ENCODE assay signal across 16 cellular contexts in genomic region chr15:36921484-36922091, GRCh38.
DNase-seq lines count a peak whose midpoint lies in the region; ATAC-seq and TF ChIP-seq lines count a peak whose summit lies in the region.
"Had no signal": no experiment of that assay in that cellular context is flagged by ENCODE, and none has a peak within 500 bp of the region (broad histone marks: within the 10 kb centered on the region; RNA-seq: fewer than 3 reads in every experiment).

No MANE protein-coding gene starts in this region.

- no peak for DNase-seq in HEK293T (ENCODE audit: extremely low spot score)
- DNase-seq in left ventricle myocardium superior = no peak
- DNase-seq in progenitor cell of endocrine pancreas (ENCODE audit: low spot score, unreplicated experiment) = no peak
- no peak for DNase-seq in T-helper 2 cell treated with Interferon-gamma antibody and Interleukin-4, amounts not matched to agents 5 μg/mL and 100 μg/mL, for 36 hours (ENCODE audit: low spot score)
- no peak for DNase-seq in pons (ENCODE audit: low spot score)
- DNase-seq in sciatic nerve (ENCODE audit: low spot score) = no peak
- no peak for DNase-seq in activated naive CD8-positive, alpha-beta T cell treated with anti-CD3 and anti-CD28 coated beads, Interleukin-2, amount 50 U/mL, for 24 hours
- DNase-seq: COR-L47, HCEC 1CT, NCI-H1436 treated with DMSO at 0.1 percent for 48 hours, NCI-H2081 treated with DMSO at 0.1 percent for 48 hours, NCI-H748 treated with DMSO at 0.1 percent for 48 hours, Peyer's patch, SHP77 treated with DMSO at 0.1 percent for 48 hours had no signal

- no peak overlapping the region for H3K9ac ChIP-seq in endocrine pancreas (ENCODE audit: control insufficient read depth, insufficient read depth, low read length)

- POLR2A ChIA-PET in HEK293T (lab: Yijun Ruan, JAX) = no interaction called here

- ATAC-seq in left ventricle myocardium superior (peak; percentile 73), sciatic nerve (no peak)
- no peak for ATAC-seq in activated naive CD8-positive, alpha-beta T cell treated with anti-CD3 and anti-CD28 coated beads, Interleukin-2, amount 50 U/mL, for 24 hours

- no peak for TF ChIP-seq CTCF in progenitor cell of endocrine pancreas (IDR thresholded peaks at IDR 0.05; ENCODE audit: unreplicated experiment)

- H3K27ac Mint-ChIP-seq in progenitor cell of endocrine pancreas = peak overlapping the region; percentile 70
- H3K27ac Mint-ChIP-seq in T-helper 2 cell treated with Interferon-gamma antibody and Interleukin-4, amounts not matched to agents 5 μg/mL and 100 μg/mL, for 36 hours = no peak overlapping the region
- no peak overlapping the region for H3K27ac Mint-ChIP-seq in activated naive CD8-positive, alpha-beta T cell treated with anti-CD3 and anti-CD28 coated beads, Interleukin-2, amount 50 U/mL, for 24 hours
- H3K27ac Mint-ChIP-seq: CD14-positive monocyte had no signal

- no peaks in the 10 kb centered on the region for H3K27me3 Mint-ChIP-seq in progenitor cell of endocrine pancreas
- no peaks in the 10 kb centered on the region for H3K27me3 Mint-ChIP-seq in T-helper 2 cell treated with Interferon-gamma antibody and Interleukin-4, amounts not matched to agents 5 μg/mL and 100 μg/mL, for 36 hours (ENCODE audit: low read depth)
- H3K27me3 Mint-ChIP-seq in activated naive CD8-positive, alpha-beta T cell treated with anti-CD3 and anti-CD28 coated beads, Interleukin-2, amount 50 U/mL, for 24 hours = no peaks in the 10 kb centered on the region

- H3K4me3 Mint-ChIP-seq in progenitor cell of endocrine pancreas (ENCODE audit: low read depth) = no peak overlapping the region
- H3K4me3 Mint-ChIP-seq in T-helper 2 cell treated with Interferon-gamma antibody and Interleukin-4, amounts not matched to agents 5 μg/mL and 100 μg/mL, for 36 hours = no peak overlapping the region
- H3K4me3 Mint-ChIP-seq in activated naive CD8-positive, alpha-beta T cell treated with anti-CD3 and anti-CD28 coated beads, Interleukin-2, amount 50 U/mL, for 24 hours = no peak overlapping the region
- H3K4me3 Mint-ChIP-seq: CD14-positive monocyte had no signal

- H3K4me3 ChIP-seq in endocrine pancreas (ENCODE audit: control insufficient read depth, insufficient read depth, low read length) = peak overlapping the region; percentile 32
- H3K4me3 ChIP-seq: Peyer's patch had no signal

- no peaks in the 10 kb centered on the region for H3K36me3 ChIP-seq in endocrine pancreas (ENCODE audit: control insufficient read depth, insufficient read depth, low read length)
- H3K36me3 ChIP-seq: Peyer's patch had no signal

- no peaks in the 10 kb centered on the region for H3K9me3 Mint-ChIP-seq in progenitor cell of endocrine pancreas (ENCODE audit: low read depth)
- no peaks in the 10 kb centered on the region for H3K9me3 Mint-ChIP-seq in T-helper 2 cell treated with Interferon-gamma antibody and Interleukin-4, amounts not matched to agents 5 μg/mL and 100 μg/mL, for 36 hours
- H3K9me3 Mint-ChIP-seq in activated naive CD8-positive, alpha-beta T cell treated with anti-CD3 and anti-CD28 coated beads, Interleukin-2, amount 50 U/mL, for 24 hours = no peaks in the 10 kb centered on the region

- H3K4me1 Mint-ChIP-seq in progenitor cell of endocrine pancreas (ENCODE audit: low read depth) = peaks cover 19% of the 10 kb centered on the region
- no peaks in the 10 kb centered on the region for H3K4me1 Mint-ChIP-seq in T-helper 2 cell treated with Interferon-gamma antibody and Interleukin-4, amounts not matched to agents 5 μg/mL and 100 μg/mL, for 36 hours (ENCODE audit: low read depth)
- H3K4me1 Mint-ChIP-seq in activated naive CD8-positive, alpha-beta T cell treated with anti-CD3 and anti-CD28 coated beads, Interleukin-2, amount 50 U/mL, for 24 hours = no peaks in the 10 kb centered on the region
- H3K4me1 Mint-ChIP-seq: CD14-positive monocyte had no signal

- H3K27me3 ChIP-seq in endocrine pancreas (ENCODE audit: control insufficient read depth, insufficient read depth, low read length) = no peaks in the 10 kb centered on the region
- H3K27me3 ChIP-seq: Peyer's patch had no signal

- intact Hi-C loops in left ventricle myocardium superior (cut with micrococcal nuclease) (no loop called here), sciatic nerve (cut with DNase I) (no loop called here)

- peaks cover 10% of the 10 kb centered on the region for H3K4me1 ChIP-seq in endocrine pancreas (ENCODE audit: control insufficient read depth, insufficient read depth, low read length)
- H3K4me1 ChIP-seq: Peyer's patch had no signal

- H3K9me3 ChIP-seq in endocrine pancreas (ENCODE audit: control insufficient read depth, low read length) = no peaks in the 10 kb centered on the region
- H3K9me3 ChIP-seq: Peyer's patch had no signal

- CTCF ChIA-PET in HEK293T (lab: Yijun Ruan, JAX) = interaction anchor here (0.6 to 0.7 kb wide), 2 partner anchors 14 to 32 kb away, joined by 3 to 5 read pairs; no protein-coding TSS in a partner anchor

- H3K36me3 Mint-ChIP-seq in progenitor cell of endocrine pancreas (ENCODE audit: insufficient read depth) = peaks cover 44% of the 10 kb centered on the region
- H3K36me3 Mint-ChIP-seq in T-helper 2 cell treated with Interferon-gamma antibody and Interleukin-4, amounts not matched to agents 5 μg/mL and 100 μg/mL, for 36 hours (ENCODE audit: low read depth) = no peaks in the 10 kb centered on the region
- no peaks in the 10 kb centered on the region for H3K36me3 Mint-ChIP-seq in activated naive CD8-positive, alpha-beta T cell treated with anti-CD3 and anti-CD28 coated beads, Interleukin-2, amount 50 U/mL, for 24 hours (ENCODE audit: low read depth)
- H3K36me3 Mint-ChIP-seq: CD14-positive monocyte had no signal

TF ChIP-seq in HEK293T, 16 proteins besides CTCF, POLR2A, EP300 and RAD21:
- TF ChIP-seq HDGF (IDR thresholded peaks at IDR 0.05; ENCODE audit: borderline replicate concordance) (no peak), LEF1 (IDR thresholded peaks at IDR 0.05; ENCODE audit: borderline replicate concordance) (no peak), L3MBTL2 (conservative IDR thresholded peaks at IDR 0.05) (no peak), FOXM1 (IDR thresholded peaks at IDR 0.05; ENCODE audit: borderline replicate concordance) (no peak), ELF4 (IDR thresholded peaks at IDR 0.05) (no peak), CTBP1 (IDR thresholded peaks at IDR 0.05; ENCODE audit: borderline replicate concordance) (no peak), TARDBP (IDR thresholded peaks at IDR 0.05) (no peak), NFRKB (IDR thresholded peaks at IDR 0.05) (no peak), FOXA1 (IDR thresholded peaks at IDR 0.05) (no peak), PKNOX1 (IDR thresholded peaks at IDR 0.05) (peak; percentile 20; the same call in 1 of the 2 replicates), ZNF384 (IDR thresholded peaks at IDR 0.05) (peak; percentile 80), BHLHE40 (IDR thresholded peaks at IDR 0.05; ENCODE audit: borderline replicate concordance) (no peak), SP1 (IDR thresholded peaks at IDR 0.05) (no peak)
TF ChIP-seq in HEK293T: peak in this region for 2.
